Comparison of ENCODE assay signal across 29 cellular contexts in the genomic region with DNA sequence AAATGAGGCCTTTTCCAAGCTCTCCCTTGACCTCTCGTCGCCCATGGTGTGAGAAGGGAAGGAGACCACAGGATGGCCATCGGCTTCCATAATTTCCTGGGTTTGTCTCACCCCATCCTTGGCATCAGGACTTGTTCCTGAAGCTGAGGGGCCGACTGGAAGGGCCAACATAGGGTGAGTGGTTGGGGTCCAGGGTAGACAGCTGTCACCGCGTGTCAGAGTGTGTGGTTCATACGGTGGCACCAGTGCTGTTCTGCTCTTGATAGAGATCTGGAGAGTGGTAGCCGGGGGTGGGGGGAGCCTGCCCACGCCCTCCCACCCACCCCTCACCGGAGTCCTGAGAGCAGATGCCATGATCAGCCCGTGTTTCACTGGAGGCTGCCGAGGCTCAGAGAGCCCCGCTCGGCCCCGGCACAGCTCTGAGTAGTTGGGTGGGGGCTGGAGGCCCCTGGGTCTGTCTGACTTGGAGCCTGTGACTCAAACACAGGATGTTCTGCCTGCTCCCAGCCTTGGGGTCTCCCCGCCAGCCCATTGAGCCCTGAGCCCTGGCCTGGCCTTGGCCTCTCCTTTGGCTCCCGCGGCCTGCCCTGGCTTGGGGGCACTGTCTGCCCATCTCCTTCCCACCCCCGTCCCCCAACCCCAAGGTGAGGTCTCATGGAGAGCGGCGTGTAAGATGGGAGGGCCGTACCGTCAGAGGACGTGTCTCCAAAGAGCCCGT.
"Had no signal": no experiment of that assay in that cellular context is flagged by ENCODE, and none has a peak within 500 bp of the region (broad histone marks: within the 10 kb centered on the region; RNA-seq: fewer than 3 reads in every experiment).

No MANE protein-coding gene starts in this region.

- H3K27ac ChIP-seq: ascending aorta, cardiac muscle cell, gastroesophageal sphincter, skin epidermis, upper lobe of left lung, VCaP had no signal

- H3K27me3 ChIP-seq: ascending aorta, cardiac muscle cell, gastroesophageal sphincter, upper lobe of left lung had no signal

- H3K27ac Mint-ChIP-seq: brain; natural killer cell treated with Interleukin-12 subunit alpha and Interleukin-12 subunit beta and Interleukin-15 and Interleukin-18, amount 100 ng/mL, for 72 hours; progenitor cell of endocrine pancreas; stimulated activated memory B cell treated with anti-CD40 and anti-IgM and Interleukin-4, amounts not matched to agents 10 μg/mL and 1 μg/mL and 100 μg/mL, for 72 hours had no signal

- H3K4me3 ChIP-seq: ascending aorta, cardiac muscle cell, gastroesophageal sphincter, skin epidermis, upper lobe of left lung had no signal

- FAIRE-seq: endothelial cell of umbilical vein, TTC549 had no signal

- H3K36me3 ChIP-seq: ascending aorta, cardiac muscle cell, gastroesophageal sphincter, upper lobe of left lung had no signal

- ATAC-seq: gastroesophageal sphincter; left lobe of liver; sciatic nerve; stimulated activated memory B cell treated with anti-CD40 and anti-IgM and Interleukin-4, amounts not matched to agents 10 μg/mL and 1 μg/mL and 100 μg/mL, for 72 hours; stimulated activated naive CD8-positive, alpha-beta T cell treated with anti-CD3 and anti-CD28 coated beads, Interleukin-15, amount 100 ng/mL, for 72 hours had no signal

- H3K36me3 Mint-ChIP-seq: brain; natural killer cell treated with Interleukin-12 subunit alpha and Interleukin-12 subunit beta and Interleukin-15 and Interleukin-18, amount 100 ng/mL, for 72 hours had no signal

- H3K27me3 Mint-ChIP-seq: activated naive CD8-positive, alpha-beta T cell; natural killer cell treated with Interleukin-12 subunit alpha and Interleukin-12 subunit beta and Interleukin-15 and Interleukin-18, amount 100 ng/mL, for 72 hours; stimulated activated naive CD8-positive, alpha-beta T cell treated with anti-CD3 and anti-CD28 coated beads, Interleukin-15, amount 100 ng/mL, for 72 hours had no signal

- H3K4me1 ChIP-seq: ascending aorta, gastroesophageal sphincter had no signal

- DNase-seq: activated CD4-positive, alpha-beta T cell treated with anti-CD3 and anti-CD28 coated beads for 4 hours; activated CD4-positive, alpha-beta T cell treated with anti-CD3 and anti-CD28 coated beads, Interleukin-2, amount 50 U/mL, for 4 hours; activated CD8-positive, alpha-beta memory T cell treated with anti-CD3 and anti-CD28 coated beads for 24 hours; activated effector memory CD4-positive, alpha-beta T cell treated with Interleukin-2 at 50 U/mL for 16 hours; activated naive CD4-positive, alpha-beta T cell treated with Interleukin-2 at 50 U/mL for 16 hours; hypothalamus; immature natural killer cell; midbrain; retina; stimulated activated CD4-positive, alpha-beta T cell treated with anti-CD3 and anti-CD28 coated beads, Interleukin-1b, Interleukin-23, amount 100 ng/mL, for 48 hours; stimulated activated CD4-positive, alpha-beta T cell treated with anti-CD3 and anti-CD28 coated beads, Interleukin-4, amount 100 ng/mL, for 4 hours; stimulated activated CD8-positive, alpha-beta memory T cell treated with anti-CD3 and anti-CD28 coated beads, Interleukin-4, amount 100 ng/mL, for 48 hours; stimulated activated naive CD8-positive, alpha-beta T cell treated with anti-CD3 and anti-CD28 coated beads, Interleukin-15, amount 100 ng/mL, for 72 hours; substantia nigra; upper lobe of left lung had no signal

- H3K9me3 Mint-ChIP-seq: immature natural killer cell had no signal

- H3K4me3 Mint-ChIP-seq: activated naive CD8-positive, alpha-beta T cell; brain; immature natural killer cell; natural killer cell treated with Interleukin-12 subunit alpha and Interleukin-12 subunit beta and Interleukin-15 and Interleukin-18, amount 100 ng/mL, for 72 hours; stimulated activated memory B cell treated with anti-CD40 and anti-IgM and Interleukin-4, amounts not matched to agents 10 μg/mL and 1 μg/mL and 100 μg/mL, for 72 hours; stimulated activated naive CD8-positive, alpha-beta T cell treated with anti-CD3 and anti-CD28 coated beads, Interleukin-15, amount 100 ng/mL, for 72 hours had no signal
